In genomic region chr7:108143658-108144420, GRCh38 we compare ENCODE assay signal across 16 cellular contexts. TPM values are rescaled to one million over a fixed set of nuclear protein-coding genes. Genes with fewer than 3 reads are reported as not detected.
"Had no signal": no experiment of that assay in that cellular context is flagged by ENCODE, and none has a peak within 500 bp of the region (broad histone marks: within the 10 kb centered on the region; RNA-seq: fewer than 3 reads in every experiment).

No MANE protein-coding gene starts in this region.

- H3K27ac Mint-ChIP-seq: activated naive CD8-positive, alpha-beta T cell treated with anti-CD3 and anti-CD28 coated beads, Interleukin-2, amount 10 ng/mL, durations not matched to agents 7 days and 5 days; activated T-helper 1 cell treated with anti-CD3 and anti-CD28 coated beads, Interleukin-12 subunit alpha, Interleukin-12 subunit beta, Interleukin-2, Interleukin-4 antibody, amounts not matched to agents 30 ng/mL and 10 ng/mL and 1 ng/mL, durations not matched to agents 14 hours and 24 hours and 36 hours; natural killer cell; type B pancreatic cell had no signal

- H3K9me3 ChIP-seq: suprapubic skin had no signal

- H3K36me3 ChIP-seq: brain microvascular endothelial cell, suprapubic skin had no signal

- H3K4me3 Mint-ChIP-seq: activated naive CD8-positive, alpha-beta T cell treated with anti-CD3 and anti-CD28 coated beads, Interleukin-2, amount 10 ng/mL, durations not matched to agents 7 days and 5 days; activated T-helper 1 cell treated with anti-CD3 and anti-CD28 coated beads, Interleukin-12 subunit alpha, Interleukin-12 subunit beta, Interleukin-2, Interleukin-4 antibody, amounts not matched to agents 30 ng/mL and 10 ng/mL and 1 ng/mL, durations not matched to agents 14 hours and 24 hours and 36 hours; natural killer cell; type B pancreatic cell had no signal

- H3K4me1 Mint-ChIP-seq: natural killer cell had no signal

- H3K27me3 Mint-ChIP-seq: activated naive CD8-positive, alpha-beta T cell treated with anti-CD3 and anti-CD28 coated beads, Interleukin-2, amount 10 ng/mL, durations not matched to agents 7 days and 5 days had no signal

- H3K27ac ChIP-seq: brain microvascular endothelial cell, suprapubic skin had no signal

- ATAC-seq: activated CD4-positive, CD25-positive, alpha-beta regulatory T cell treated with anti-CD3 and anti-CD28 coated beads, Interleukin-2, amount 50 U/mL, for 24 hours; natural killer cell had no signal

- H3K9me3 Mint-ChIP-seq: activated naive CD8-positive, alpha-beta T cell treated with anti-CD3 and anti-CD28 coated beads, Interleukin-2, amount 10 ng/mL, durations not matched to agents 7 days and 5 days; activated T-helper 1 cell treated with anti-CD3 and anti-CD28 coated beads, Interleukin-12 subunit alpha, Interleukin-12 subunit beta, Interleukin-2, Interleukin-4 antibody, amounts not matched to agents 30 ng/mL and 10 ng/mL and 1 ng/mL, durations not matched to agents 14 hours and 24 hours and 36 hours; natural killer cell; type B pancreatic cell had no signal

- H3K36me3 Mint-ChIP-seq: activated naive CD8-positive, alpha-beta T cell treated with anti-CD3 and anti-CD28 coated beads, Interleukin-2, amount 10 ng/mL, durations not matched to agents 7 days and 5 days; natural killer cell; type B pancreatic cell had no signal

- DNase-seq: activated CD4-positive, alpha-beta T cell treated with anti-CD3 and anti-CD28 coated beads, Interleukin-2, amount 50 U/mL, for 1 hour; activated CD8-positive, alpha-beta memory T cell treated with anti-CD3 and anti-CD28 coated beads for 24 hours; activated naive CD8-positive, alpha-beta T cell treated with anti-CD3 and anti-CD28 coated beads, Interleukin-2, amount 10 ng/mL, durations not matched to agents 7 days and 5 days; anterior cingulate cortex; brain microvascular endothelial cell; cortex of kidney; effector CD4-positive, alpha-beta T cell; kidney glomerular epithelial cell; mesendoderm; natural killer cell; retina; stimulated activated naive CD4-positive, alpha-beta T cell treated with Interleukin-2 at 50 U/mL for 16 hours had no signal

- H3K27me3 ChIP-seq: brain microvascular endothelial cell, suprapubic skin had no signal

- H3K4me3 ChIP-seq: suprapubic skin had no signal

RNA-seq across cellular contexts. Expression of gene LAMB4, which starts 13.7 kb away (rescaled TPM):
- total RNA-seq: activated naive CD8-positive, alpha-beta T cell treated with anti-CD3 and anti-CD28 coated beads, Interleukin-2, amount 10 ng/mL, durations not matched to agents 7 days and 5 days; activated T-helper 1 cell treated with anti-CD3 and anti-CD28 coated beads, Interleukin-12 subunit alpha, Interleukin-12 subunit beta, Interleukin-2, Interleukin-4 antibody, amounts not matched to agents 30 ng/mL and 10 ng/mL and 1 ng/mL, durations not matched to agents 14 hours and 24 hours and 36 hours; natural killer cell had no signal
